Comparison of ENCODE assay signal across 1 cellular context in genomic region chr12:104480826-104481457, GRCh38.
TF ChIP-seq lines count a peak whose summit lies in the region.

No MANE protein-coding gene starts in this region.

TF ChIP-seq in endothelial cell of umbilical vein, 7 proteins besides CTCF, POLR2A, EP300 and RAD21:
- TF ChIP-seq GATA2 (IDR thresholded peaks at IDR 0.05; ENCODE audit: insufficient read depth, insufficient read length, low read depth, low read length) = peak; percentile 21
- peak; percentile 95 for TF ChIP-seq FOS (IDR thresholded peaks at IDR 0.05; ENCODE audit: borderline replicate concordance, insufficient read depth, low read length)
- TF ChIP-seq MYC (IDR thresholded peaks at IDR 0.05; ENCODE audit: low read depth, low read length) = no peak
- TF ChIP-seq JUN (IDR thresholded peaks at IDR 0.05; ENCODE audit: borderline replicate concordance, insufficient read depth, insufficient read length, low read depth) = peak; percentile 63
- TF ChIP-seq EZH2 (IDR thresholded peaks at IDR 0.05; ENCODE audit: borderline replicate concordance, low read depth, low read length, severe bottlenecking) = no peak
- TF ChIP-seq POLR2AphosphoS5 (IDR thresholded peaks at IDR 0.05; ENCODE audit: insufficient read depth, low read depth, low read length) = peak; percentile 84
- TF ChIP-seq, protein P1, sequence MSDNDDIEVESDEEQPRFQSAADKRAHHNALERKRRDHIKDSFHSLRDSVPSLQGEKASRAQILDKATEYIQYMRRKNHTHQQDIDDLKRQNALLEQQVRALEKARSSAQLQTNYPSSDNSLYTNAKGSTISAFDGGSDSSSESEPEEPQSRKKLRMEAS (IDR thresholded peaks at IDR 0.05; ENCODE audit: insufficient read depth, insufficient read length) = no peak
